ENCODE assay signal across 15 cellular contexts in genomic region chr3:88131695-88132094, GRCh38.
"Had no signal": no experiment of that assay in that cellular context is flagged by ENCODE, and none has a peak within 500 bp of the region (broad histone marks: within the 10 kb centered on the region; RNA-seq: fewer than 3 reads in every experiment).

No MANE protein-coding gene starts in this region.

- ATAC-seq: activated CD4-positive, alpha-beta T cell treated with anti-CD3 and anti-CD28 coated beads for 36 hours; activated CD8-positive, alpha-beta memory T cell treated with anti-CD3 and anti-CD28 coated beads, Interleukin-2, amount 10 ng/mL, durations not matched to agents 7 days and 5 days; activated naive CD8-positive, alpha-beta T cell treated with anti-CD3 and anti-CD28 coated beads, Interleukin-2, amount 50 U/mL, for 24 hours; right lobe of liver; stimulated activated effector memory CD8-positive, alpha-beta T cell treated with anti-CD3 and anti-CD28 coated beads, Interleukin-12 subunit alpha, Interleukin-12 subunit beta, amount 100 ng/mL, for 72 hours had no signal

- H3K9me3 ChIP-seq: right lobe of liver, testis, upper lobe of left lung had no signal

- H3K4me3 ChIP-seq: coronary artery, right lobe of liver, testis, upper lobe of left lung had no signal

- H3K79me2 ChIP-seq: parathyroid adenoma had no signal

- H2AFZ ChIP-seq: parathyroid adenoma had no signal

- H3K4me1 ChIP-seq: parathyroid adenoma, right lobe of liver, testis, upper lobe of left lung had no signal

- DNase-seq: activated CD4-positive, alpha-beta memory T cell treated with anti-CD3 and anti-CD28 coated beads, Interleukin-2, amount 10 ng/mL, durations not matched to agents 7 days and 5 days; activated CD4-positive, alpha-beta T cell treated with anti-CD3 and anti-CD28 coated beads for 36 hours; activated CD8-positive, alpha-beta memory T cell treated with anti-CD3 and anti-CD28 coated beads, Interleukin-2, amount 10 ng/mL, durations not matched to agents 7 days and 5 days; activated naive CD4-positive, alpha-beta T cell; activated naive CD8-positive, alpha-beta T cell treated with anti-CD3 and anti-CD28 coated beads, Interleukin-2, amount 50 U/mL, for 24 hours; central memory CD4-positive, alpha-beta T cell; immature natural killer cell; right lobe of liver; stimulated activated CD4-positive, alpha-beta T cell treated with anti-CD3 and anti-CD28 coated beads, Interleukin-4, amount 100 ng/mL, for 24 hours; testis; upper lobe of left lung had no signal

- H3K4me3 Mint-ChIP-seq: activated CD4-positive, alpha-beta memory T cell treated with anti-CD3 and anti-CD28 coated beads, Interleukin-2, amount 10 ng/mL, durations not matched to agents 7 days and 5 days; activated CD4-positive, alpha-beta T cell treated with anti-CD3 and anti-CD28 coated beads for 36 hours; activated CD8-positive, alpha-beta memory T cell treated with anti-CD3 and anti-CD28 coated beads, Interleukin-2, amount 10 ng/mL, durations not matched to agents 7 days and 5 days; activated naive CD8-positive, alpha-beta T cell treated with anti-CD3 and anti-CD28 coated beads, Interleukin-2, amount 50 U/mL, for 24 hours; immature natural killer cell; nephron; stimulated activated effector memory CD8-positive, alpha-beta T cell treated with anti-CD3 and anti-CD28 coated beads, Interleukin-12 subunit alpha, Interleukin-12 subunit beta, amount 100 ng/mL, for 72 hours had no signal

- H3K9me3 Mint-ChIP-seq: activated CD4-positive, alpha-beta memory T cell treated with anti-CD3 and anti-CD28 coated beads, Interleukin-2, amount 10 ng/mL, durations not matched to agents 7 days and 5 days; activated naive CD8-positive, alpha-beta T cell treated with anti-CD3 and anti-CD28 coated beads, Interleukin-2, amount 50 U/mL, for 24 hours; immature natural killer cell; nephron; stimulated activated effector memory CD8-positive, alpha-beta T cell treated with anti-CD3 and anti-CD28 coated beads, Interleukin-12 subunit alpha, Interleukin-12 subunit beta, amount 100 ng/mL, for 72 hours had no signal

- H3K27ac ChIP-seq: coronary artery, parathyroid adenoma, right lobe of liver, testis, upper lobe of left lung had no signal

- H3K27me3 Mint-ChIP-seq: activated CD4-positive, alpha-beta memory T cell treated with anti-CD3 and anti-CD28 coated beads, Interleukin-2, amount 10 ng/mL, durations not matched to agents 7 days and 5 days; activated CD4-positive, alpha-beta T cell treated with anti-CD3 and anti-CD28 coated beads for 36 hours; activated CD8-positive, alpha-beta memory T cell treated with anti-CD3 and anti-CD28 coated beads, Interleukin-2, amount 10 ng/mL, durations not matched to agents 7 days and 5 days; activated naive CD8-positive, alpha-beta T cell treated with anti-CD3 and anti-CD28 coated beads, Interleukin-2, amount 50 U/mL, for 24 hours had no signal

- H3K9ac ChIP-seq: parathyroid adenoma had no signal

- H3K27me3 ChIP-seq: right lobe of liver, testis, upper lobe of left lung had no signal

- H3K27ac Mint-ChIP-seq: activated CD4-positive, alpha-beta memory T cell treated with anti-CD3 and anti-CD28 coated beads, Interleukin-2, amount 10 ng/mL, durations not matched to agents 7 days and 5 days; activated CD4-positive, alpha-beta T cell treated with anti-CD3 and anti-CD28 coated beads for 36 hours; activated CD8-positive, alpha-beta memory T cell treated with anti-CD3 and anti-CD28 coated beads, Interleukin-2, amount 10 ng/mL, durations not matched to agents 7 days and 5 days; activated naive CD8-positive, alpha-beta T cell treated with anti-CD3 and anti-CD28 coated beads, Interleukin-2, amount 50 U/mL, for 24 hours; nephron; stimulated activated effector memory CD8-positive, alpha-beta T cell treated with anti-CD3 and anti-CD28 coated beads, Interleukin-12 subunit alpha, Interleukin-12 subunit beta, amount 100 ng/mL, for 72 hours had no signal
